Comparison of ENCODE assay signal across 1 cellular context in genomic region chr3:20041197-20041780, GRCh38.
A peak's percentile ranks its signal among the peaks of the same experiment; 100 is the strongest.
TF ChIP-seq lines count a peak whose summit lies in the region.

No MANE protein-coding gene starts in this region.

TF ChIP-seq in K562, 482 proteins besides CTCF, POLR2A, EP300 and RAD21 (continued from another document and continues in another):
- peak; percentile 99 for TF ChIP-seq ARID4B (CRISPR knock-in tag; IDR thresholded peaks at IDR 0.05)
- TF ChIP-seq, protein P1, sequence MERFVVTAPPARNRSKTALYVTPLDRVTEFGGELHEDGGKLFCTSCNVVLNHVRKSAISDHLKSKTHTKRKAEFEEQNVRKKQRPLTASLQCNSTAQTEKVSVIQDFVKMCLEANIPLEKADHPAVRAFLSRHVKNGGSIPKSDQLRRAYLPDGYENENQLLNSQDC (CRISPR knock-in tag; IDR thresholded peaks at IDR 0.05) = no peak
- no peak for TF ChIP-seq THRAP3 (IDR thresholded peaks at IDR 0.05; ENCODE audit: borderline replicate concordance)
- TF ChIP-seq YBX1 (IDR thresholded peaks at IDR 0.05) = no peak
- TF ChIP-seq MAX (CRISPR knock-in tag; IDR thresholded peaks at IDR 0.05) = peak; percentile 51
- TF ChIP-seq SMARCB1 (IDR thresholded peaks at IDR 0.05; ENCODE audit: insufficient read length, low read depth) = no peak
- TF ChIP-seq SMARCE1 (IDR thresholded peaks at IDR 0.05) = no peak
- no peak for TF ChIP-seq TRIM28 (IDR thresholded peaks at IDR 0.05)
- no peak for TF ChIP-seq CTCFL (IDR thresholded peaks at IDR 0.05; ENCODE audit: borderline replicate concordance, insufficient read depth, low read depth, low read length, poor library complexity, severe bottlenecking)
- TF ChIP-seq MCM2 (IDR thresholded peaks at IDR 0.05; ENCODE audit: low read depth) = no peak
- no peak for TF ChIP-seq CREBBP (IDR thresholded peaks at IDR 0.05; ENCODE audit: low read depth, low read length)
- peak; percentile 100 for TF ChIP-seq SAP30 (IDR thresholded peaks at IDR 0.05; ENCODE audit: borderline replicate concordance, insufficient read depth, low read depth, low read length, poor library complexity, severe bottlenecking)
- TF ChIP-seq TCF7L2 (IDR thresholded peaks at IDR 0.05; ENCODE audit: low read depth, low read length) = no peak
- TF ChIP-seq HNRNPK (IDR thresholded peaks at IDR 0.05; ENCODE audit: low read depth, low read length, poor library complexity, severe bottlenecking) = no peak
- peak; percentile 55; the same call in 1 of the 2 replicates for TF ChIP-seq CTBP1 (IDR thresholded peaks at IDR 0.05; ENCODE audit: borderline replicate concordance)
- TF ChIP-seq ZNF354B (CRISPR knock-in tag; IDR thresholded peaks at IDR 0.05) = no peak
- no peak for TF ChIP-seq PHF20 (IDR thresholded peaks at IDR 0.05; ENCODE audit: partially characterized antibody)
- TF ChIP-seq TARDBP (IDR thresholded peaks at IDR 0.05) = peak; percentile 70; the same call in 1 of the 2 replicates
- peak; percentile 30; the same call in 1 of the 2 replicates for TF ChIP-seq GABPB1 (CRISPR knock-in tag; IDR thresholded peaks at IDR 0.05)
- no peak for TF ChIP-seq SREBF1 (IDR thresholded peaks at IDR 0.05; ENCODE audit: borderline replicate concordance, low read depth, low read length)
- TF ChIP-seq YY1 (IDR thresholded peaks at IDR 0.05; ENCODE audit: borderline replicate concordance in 1 of 3, control insufficient read depth in 1 of 3, extremely low read depth in 1 of 3, insufficient read depth in 3 of 3, insufficient read length in 1 of 3, insufficient replicate concordance in 2 of 3, low read depth in 1 of 3, low read length in 2 of 3) = no peak
- TF ChIP-seq ZNF551 (CRISPR knock-in tag; IDR thresholded peaks at IDR 0.05) = no peak
- TF ChIP-seq MYBL2 (IDR thresholded peaks at IDR 0.05; ENCODE audit: low read depth) = no peak
- TF ChIP-seq MYBL2 (CRISPR knock-in tag; IDR thresholded peaks at IDR 0.05; ENCODE audit: borderline replicate concordance) = no peak
- peak; percentile 96 for TF ChIP-seq MYNN (IDR thresholded peaks at IDR 0.05)
- TF ChIP-seq MYNN (CRISPR knock-in tag; IDR thresholded peaks at IDR 0.05) = no peak
- no peak for TF ChIP-seq TFAM (CRISPR knock-in tag; conservative IDR thresholded peaks at IDR 0.05)
- TF ChIP-seq ZNF217 (CRISPR knock-in tag; IDR thresholded peaks at IDR 0.05) = no peak
- peak; percentile 55; the same call in 1 of the 2 replicates for TF ChIP-seq MTA3 (IDR thresholded peaks at IDR 0.05; ENCODE audit: borderline replicate concordance)
- TF ChIP-seq ZNF696 (CRISPR knock-in tag; conservative IDR thresholded peaks at IDR 0.05) = no peak
- TF ChIP-seq MYC (IDR thresholded peaks at IDR 0.05; ENCODE audit: low read depth, low read length) = no peak
- TF ChIP-seq MYC (CRISPR knock-in tag; IDR thresholded peaks at IDR 0.05; ENCODE audit: borderline replicate concordance, low read depth) = 0 out of 2 replicates have a peak, but pooled peaks have one; percentile 21
- no peak for TF ChIP-seq POLR2AphosphoS5 (IDR thresholded peaks at IDR 0.05; ENCODE audit: control insufficient read depth, insufficient read depth, low read depth, low read length)
- no peak for TF ChIP-seq SIRT6 (IDR thresholded peaks at IDR 0.05; ENCODE audit: low read depth, low read length)
- no peak for TF ChIP-seq KHSRP (IDR thresholded peaks at IDR 0.05)
- peak; percentile 26 for TF ChIP-seq RBBP5 (IDR thresholded peaks at IDR 0.05; ENCODE audit: borderline replicate concordance, insufficient read depth, low read length, poor library complexity, severe bottlenecking)
- TF ChIP-seq NR0B1 (IDR thresholded peaks at IDR 0.05; ENCODE audit: partially characterized antibody) = no peak
- 0 out of 2 replicates have a peak, but pooled peaks have one; percentile 48 for TF ChIP-seq ZNF12 (CRISPR knock-in tag; IDR thresholded peaks at IDR 0.05)
- TF ChIP-seq, protein P2, sequence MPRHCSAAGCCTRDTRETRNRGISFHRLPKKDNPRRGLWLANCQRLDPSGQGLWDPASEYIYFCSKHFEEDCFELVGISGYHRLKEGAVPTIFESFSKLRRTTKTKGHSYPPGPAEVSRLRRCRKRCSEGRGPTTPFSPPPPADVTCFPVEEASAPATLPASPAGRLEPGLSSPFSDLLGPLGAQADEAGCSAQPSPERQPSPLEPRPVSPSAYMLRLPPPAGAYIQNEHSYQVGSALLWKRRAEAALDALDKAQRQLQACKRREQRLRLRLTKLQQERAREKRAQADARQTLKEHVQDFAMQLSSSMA (CRISPR knock-in tag; IDR thresholded peaks at IDR 0.05) = no peak
- no peak for TF ChIP-seq ZFP36 (IDR thresholded peaks at IDR 0.05; ENCODE audit: low read depth, low read length, partially characterized antibody)
- TF ChIP-seq HMBOX1 (IDR thresholded peaks at IDR 0.05) = no peak
- no peak for TF ChIP-seq ZNF134 (CRISPR knock-in tag; conservative IDR thresholded peaks at IDR 0.05)
- TF ChIP-seq CEBPZ (IDR thresholded peaks at IDR 0.05; ENCODE audit: borderline replicate concordance, low read depth, low read length) = no peak
- no peak for TF ChIP-seq RFX1 (IDR thresholded peaks at IDR 0.05)
- no peak for TF ChIP-seq GATAD2A (IDR thresholded peaks at IDR 0.05)
- no peak for TF ChIP-seq MTF1 (CRISPR knock-in tag; IDR thresholded peaks at IDR 0.05; ENCODE audit: borderline replicate concordance)
- no peak for TF ChIP-seq FOXP4 (CRISPR knock-in tag; IDR thresholded peaks at IDR 0.05; ENCODE audit: borderline replicate concordance)
- no peak for TF ChIP-seq MXD1 (CRISPR knock-in tag; IDR thresholded peaks at IDR 0.05; ENCODE audit: borderline replicate concordance, poor library complexity, severe bottlenecking)
- no peak for TF ChIP-seq BRD4 (IDR thresholded peaks at IDR 0.05)
- 0 out of 2 replicates have a peak, but pooled peaks have one; percentile 59 for TF ChIP-seq CREB1 (IDR thresholded peaks at IDR 0.05)
- no peak; the same call in 1 of the 2 replicates for TF ChIP-seq CREB1 (CRISPR knock-in tag; IDR thresholded peaks at IDR 0.05)
- no peak for TF ChIP-seq GTF2E2 (tag; IDR thresholded peaks at IDR 0.05)
- no peak for TF ChIP-seq NR2F6 (CRISPR knock-in tag; IDR thresholded peaks at IDR 0.05)
